ENCODE assay signal across 1 cellular context in genomic region chr22:16781074-16781763, GRCh38.
TF ChIP-seq lines count a peak whose summit lies in the region.

No MANE protein-coding gene starts in this region.

TF ChIP-seq in K562, 482 proteins besides CTCF, POLR2A, EP300 and RAD21 (continued from another document):
- 0 out of 4 replicates have a peak, but pooled peaks of 1 of the 2 experiments have one; percentile 39 for TF ChIP-seq ZMIZ1 (IDR thresholded peaks at IDR 0.05; ENCODE audit: low read depth in 2 of 2, low read length in 2 of 2)
